9 cellular contexts compared by ENCODE assay signal in genomic region chr12:47777741-47778558, GRCh38. TPM values are rescaled to one million over a fixed set of nuclear protein-coding genes. Genes with fewer than 3 reads are reported as not detected.
DNase-seq lines count a peak whose midpoint lies in the region; ATAC-seq and TF ChIP-seq lines count a peak whose summit lies in the region.
"Had no signal": no experiment of that assay in that cellular context is flagged by ENCODE, and none has a peak within 500 bp of the region (broad histone marks: within the 10 kb centered on the region; RNA-seq: fewer than 3 reads in every experiment).

No MANE protein-coding gene starts in this region.

- no peaks in the 10 kb centered on the region for H3K36me3 ChIP-seq in ACC112 (ENCODE audit: insufficient read depth, low read length)

- H3K27me3 ChIP-seq in ACC112 (ENCODE audit: insufficient read depth, low read length) (no peaks in the 10 kb centered on the region), HL-60 (ENCODE audit: insufficient read depth, poor library complexity, severe bottlenecking) (no peaks in the 10 kb centered on the region)

- peaks cover 36% of the 10 kb centered on the region for H3K4me1 ChIP-seq in ACC112 (ENCODE audit: control insufficient read depth, insufficient read depth, low read length, unreplicated experiment)

- H3K4me3 ChIP-seq in ACC112 (ENCODE audit: low read depth, low read length) = no peak overlapping the region
- H3K4me3 ChIP-seq in HL-60 (replicated peaks; ENCODE audit: insufficient read depth, low read length) = no peak overlapping the region

- ATAC-seq in GM19035 (IDR thresholded peaks at IDR 0.05; ENCODE audit: unreplicated experiment) = no peak
- ATAC-seq in GM18858 (IDR thresholded peaks at IDR 0.05; ENCODE audit: unreplicated experiment) = no peak
- ATAC-seq in GM21576 (IDR thresholded peaks at IDR 0.05; ENCODE audit: unreplicated experiment) = no peak
- ATAC-seq in GM21723 (IDR thresholded peaks at IDR 0.05; ENCODE audit: unreplicated experiment) = no peak

- DNase-seq in HL-60 (ENCODE audit: low read depth in 1 of 2, low spot score in 1 of 2) (peak; percentile 57 to 82), mucosa of gallbladder (ENCODE audit: low spot score) (peak; percentile 78)
- DNase-seq: NK-92 treated with Interleukin-12 subunit alpha and Interleukin-12 subunit beta, amount 100 ng/mL, for 24 hours had no signal

- no peak for TF ChIP-seq CTCF in HL-60 (IDR thresholded peaks at IDR 0.05; ENCODE audit: insufficient read depth, low read length)

- H2AFZ ChIP-seq in ACC112 (ENCODE audit: low read length, unreplicated experiment) = no peak overlapping the region

- H3K27ac ChIP-seq in ACC112 (ENCODE audit: low read depth, low read length) = peak overlapping the region; percentile 86
- peak overlapping the region; percentile 55 for H3K27ac ChIP-seq in HL-60 (replicated peaks)
- H3K27ac ChIP-seq in angular gyrus (ENCODE audit: low read depth, low read length) = peak overlapping the region; percentile 100

- no peaks in the 10 kb centered on the region for H3K79me2 ChIP-seq in ACC112 (ENCODE audit: control insufficient read depth, insufficient read depth, low read length, unreplicated experiment)

RNA-seq across cellular contexts. Expression of gene SLC48A1, which starts 4.9 kb away (rescaled TPM):
- 73.1 TPM for total RNA-seq in mucosa of gallbladder

RNA-seq across cellular contexts. Expression of gene RAPGEF3, which starts 19.3 kb away (rescaled TPM):
- 54.8 TPM for total RNA-seq in mucosa of gallbladder

RNA-seq across cellular contexts. Expression of gene HDAC7, which starts 41.8 kb away (rescaled TPM):
- 120 TPM for total RNA-seq in mucosa of gallbladder

RNA-seq across cellular contexts. Expression of gene ENDOU, which starts 52.7 kb away (rescaled TPM):
- total RNA-seq in mucosa of gallbladder = not detected
